In the genomic region with DNA sequence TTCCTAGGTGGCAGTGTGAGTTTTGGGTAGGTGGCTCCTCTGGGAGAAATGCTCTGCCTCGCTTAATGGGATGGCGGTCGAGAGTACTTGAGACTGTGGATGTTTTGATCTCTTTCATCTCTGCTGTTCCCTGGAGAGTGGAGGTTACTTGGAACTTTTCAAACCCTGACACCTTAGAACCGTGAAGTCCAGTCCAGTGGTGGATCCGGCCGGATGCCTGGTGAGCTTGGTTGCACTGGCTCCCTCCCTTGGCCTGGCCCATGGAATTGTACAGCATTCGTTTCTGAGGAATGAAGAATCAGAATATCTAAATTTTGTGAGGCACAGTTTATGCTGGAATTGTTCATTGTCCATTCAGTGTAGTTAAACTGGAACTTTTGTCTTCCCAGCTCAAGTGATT, we compare ENCODE assay signal across 23 cellular contexts. TPM values are rescaled to one million over a fixed set of nuclear protein-coding genes. Genes with fewer than 3 reads are reported as not detected.
DNase-seq lines count a peak whose midpoint lies in the region; ATAC-seq, FAIRE-seq and TF ChIP-seq lines count a peak whose summit lies in the region.
"Had no signal": no experiment of that assay in that cellular context is flagged by ENCODE, and none has a peak within 500 bp of the region (broad histone marks: within the 10 kb centered on the region; RNA-seq: fewer than 3 reads in every experiment).

No MANE protein-coding gene starts in this region.

- peak; percentile 20 for FAIRE-seq in HTR-8/SVneo (lab: Jason Lieb, UNC)
- FAIRE-seq: A204.1, GM19239, H54, K562 had no signal

- CTCF ChIA-PET in activated naive CD4-positive, alpha-beta T cell treated with anti-CD3 and anti-CD28 coated beads, Interleukin-2, amount 10 ng/mL, durations not matched to agents 7 days and 5 days (lab: Charles Lee), result no interaction called here

- H3K4me3 Mint-ChIP-seq in activated naive CD4-positive, alpha-beta T cell treated with anti-CD3 and anti-CD28 coated beads, Interleukin-2, amount 10 ng/mL, durations not matched to agents 7 days and 5 days, result no peak overlapping the region
- no peak overlapping the region for H3K4me3 Mint-ChIP-seq in endothelial cell (ENCODE audit: unreplicated experiment)
- H3K4me3 Mint-ChIP-seq in stimulated activated naive B cell treated with anti-CD40 and anti-IgM and Interleukin-4, amounts not matched to agents 10 μg/mL and 1 μg/mL and 100 μg/mL, for 72 hours, result no peak overlapping the region
- H3K4me3 Mint-ChIP-seq: CD4-positive, CD25-positive, alpha-beta regulatory T cell had no signal

- ATAC-seq in activated naive CD4-positive, alpha-beta T cell treated with anti-CD3 and anti-CD28 coated beads, Interleukin-2, amount 50 U/mL, for 72 hours, result no peak
- no peak for ATAC-seq in stimulated activated naive B cell treated with anti-CD40 and anti-IgM and Interleukin-4, amounts not matched to agents 10 μg/mL and 1 μg/mL and 100 μg/mL, for 72 hours (replicated peaks)
- no peak for ATAC-seq in GM19324 (IDR thresholded peaks at IDR 0.05; ENCODE audit: low FRiP score, unreplicated experiment)
- ATAC-seq: K562, Panc1 had no signal

- H3K9me3 Mint-ChIP-seq in activated naive CD4-positive, alpha-beta T cell treated with anti-CD3 and anti-CD28 coated beads, Interleukin-2, amount 10 ng/mL, durations not matched to agents 7 days and 5 days, result no peaks in the 10 kb centered on the region
- no peaks in the 10 kb centered on the region for H3K9me3 Mint-ChIP-seq in activated naive CD4-positive, alpha-beta T cell treated with anti-CD3 and anti-CD28 coated beads, Interleukin-2, amount 50 U/mL, for 72 hours
- H3K9me3 Mint-ChIP-seq in endothelial cell (ENCODE audit: unreplicated experiment), result no peaks in the 10 kb centered on the region
- H3K9me3 Mint-ChIP-seq in stimulated activated naive B cell treated with anti-CD40 and anti-IgM and Interleukin-4, amounts not matched to agents 10 μg/mL and 1 μg/mL and 100 μg/mL, for 72 hours, result no peaks in the 10 kb centered on the region

- H3K27me3 Mint-ChIP-seq in activated naive CD4-positive, alpha-beta T cell treated with anti-CD3 and anti-CD28 coated beads, Interleukin-2, amount 10 ng/mL, durations not matched to agents 7 days and 5 days, result no peaks in the 10 kb centered on the region
- no peaks in the 10 kb centered on the region for H3K27me3 Mint-ChIP-seq in endothelial cell (ENCODE audit: unreplicated experiment)
- no peaks in the 10 kb centered on the region for H3K27me3 Mint-ChIP-seq in stimulated activated naive B cell treated with anti-CD40 and anti-IgM and Interleukin-4, amounts not matched to agents 10 μg/mL and 1 μg/mL and 100 μg/mL, for 72 hours
- H3K27me3 Mint-ChIP-seq: CD4-positive, CD25-positive, alpha-beta regulatory T cell had no signal

- DNase-seq in activated naive CD4-positive, alpha-beta T cell treated with anti-CD3 and anti-CD28 coated beads, Interleukin-2, amount 10 ng/mL, durations not matched to agents 7 days and 5 days, result no peak
- DNase-seq in activated naive CD4-positive, alpha-beta T cell treated with anti-CD3 and anti-CD28 coated beads, Interleukin-2, amount 50 U/mL, for 72 hours (ENCODE audit: low spot score in 2 of 2), result no peak
- DNase-seq in HTR-8/SVneo (ENCODE audit: insufficient read length, low spot score) (no peak), endothelial cell (ENCODE audit: low spot score) (no peak), NCI-H2029 (lab: John Stamatoyannopoulos, UW) (no peak)
- DNase-seq in stimulated activated naive B cell treated with anti-CD40 and anti-IgM and Interleukin-4, amounts not matched to agents 10 μg/mL and 1 μg/mL and 100 μg/mL, for 72 hours, result no peak
- DNase-seq: BE2C; CD4-positive, CD25-positive, alpha-beta regulatory T cell; EL; GF-D8; MG63; NCI-H1417; NCI-H187; NCI-H2107; NCI-H226; NCI-H510A treated with DMSO at 0.1 percent for 48 hours; NCI-H748 treated with DMSO at 0.1 percent for 48 hours had no signal

- peak overlapping the region; percentile 33 for H3K27ac Mint-ChIP-seq in activated naive CD4-positive, alpha-beta T cell treated with anti-CD3 and anti-CD28 coated beads, Interleukin-2, amount 10 ng/mL, durations not matched to agents 7 days and 5 days
- no peak overlapping the region for H3K27ac Mint-ChIP-seq in activated naive CD4-positive, alpha-beta T cell treated with anti-CD3 and anti-CD28 coated beads, Interleukin-2, amount 50 U/mL, for 72 hours
- peak overlapping the region; percentile 13 for H3K27ac Mint-ChIP-seq in endothelial cell (ENCODE audit: unreplicated experiment)
- H3K27ac Mint-ChIP-seq in stimulated activated naive B cell treated with anti-CD40 and anti-IgM and Interleukin-4, amounts not matched to agents 10 μg/mL and 1 μg/mL and 100 μg/mL, for 72 hours, result peak overlapping the region; percentile 42

- H3K36me3 Mint-ChIP-seq in activated naive CD4-positive, alpha-beta T cell treated with anti-CD3 and anti-CD28 coated beads, Interleukin-2, amount 10 ng/mL, durations not matched to agents 7 days and 5 days, result peaks cover 68% of the 10 kb centered on the region
- H3K36me3 Mint-ChIP-seq in activated naive CD4-positive, alpha-beta T cell treated with anti-CD3 and anti-CD28 coated beads, Interleukin-2, amount 50 U/mL, for 72 hours, result peaks cover 8 to 60% of the 10 kb centered on the region in 2 donors
- H3K36me3 Mint-ChIP-seq in endothelial cell (ENCODE audit: low read depth, unreplicated experiment), result peaks cover 28% of the 10 kb centered on the region
- peaks cover 33 to 55% of the 10 kb centered on the region in 2 donors for H3K36me3 Mint-ChIP-seq in stimulated activated naive B cell treated with anti-CD40 and anti-IgM and Interleukin-4, amounts not matched to agents 10 μg/mL and 1 μg/mL and 100 μg/mL, for 72 hours

- no peak for TF ChIP-seq CTCF in endothelial cell (IDR thresholded peaks at IDR 0.05; ENCODE audit: unreplicated experiment)

- H3K4me1 Mint-ChIP-seq in activated naive CD4-positive, alpha-beta T cell treated with anti-CD3 and anti-CD28 coated beads, Interleukin-2, amount 10 ng/mL, durations not matched to agents 7 days and 5 days, result peaks cover 14% of the 10 kb centered on the region
- H3K4me1 Mint-ChIP-seq in endothelial cell (ENCODE audit: unreplicated experiment), result no peaks in the 10 kb centered on the region
- peaks cover 19 to 24% of the 10 kb centered on the region in 2 donors for H3K4me1 Mint-ChIP-seq in stimulated activated naive B cell treated with anti-CD40 and anti-IgM and Interleukin-4, amounts not matched to agents 10 μg/mL and 1 μg/mL and 100 μg/mL, for 72 hours

RNA-seq across cellular contexts. Expression of a gene that starts 51.0 kb away (rescaled TPM):
- 100 to 1,000 TPM in 1 of 2 donors, 10 to 100 TPM in 1; 78.6 to 108 TPM for total RNA-seq in activated naive CD4-positive, alpha-beta T cell treated with anti-CD3 and anti-CD28 coated beads, Interleukin-2, amount 50 U/mL, for 72 hours
- 54.7 TPM for total RNA-seq in endothelial cell (ENCODE audit: unreplicated experiment)

Comparison
In these comparisons a context has a peak if more than half of its experiments do, and no peak if none do; other contexts are left out.
1. H3K27ac Mint-ChIP-seq: peak in activated naive CD4-positive, alpha-beta T cell treated with anti-CD3 and anti-CD28 coated beads, Interleukin-2, amount 10 ng/mL, durations not matched to agents 7 days and 5 days (single experiment), endothelial cell (single experiment) and stimulated activated naive B cell treated with anti-CD40 and anti-IgM and Interleukin-4, amounts not matched to agents 10 μg/mL and 1 μg/mL and 100 μg/mL, for 72 hours (single experiment); none in activated naive CD4-positive, alpha-beta T cell treated with anti-CD3 and anti-CD28 coated beads, Interleukin-2, amount 50 U/mL, for 72 hours (0 of 2).